ENCODE assay signal across 8 cellular contexts in the genomic region with DNA sequence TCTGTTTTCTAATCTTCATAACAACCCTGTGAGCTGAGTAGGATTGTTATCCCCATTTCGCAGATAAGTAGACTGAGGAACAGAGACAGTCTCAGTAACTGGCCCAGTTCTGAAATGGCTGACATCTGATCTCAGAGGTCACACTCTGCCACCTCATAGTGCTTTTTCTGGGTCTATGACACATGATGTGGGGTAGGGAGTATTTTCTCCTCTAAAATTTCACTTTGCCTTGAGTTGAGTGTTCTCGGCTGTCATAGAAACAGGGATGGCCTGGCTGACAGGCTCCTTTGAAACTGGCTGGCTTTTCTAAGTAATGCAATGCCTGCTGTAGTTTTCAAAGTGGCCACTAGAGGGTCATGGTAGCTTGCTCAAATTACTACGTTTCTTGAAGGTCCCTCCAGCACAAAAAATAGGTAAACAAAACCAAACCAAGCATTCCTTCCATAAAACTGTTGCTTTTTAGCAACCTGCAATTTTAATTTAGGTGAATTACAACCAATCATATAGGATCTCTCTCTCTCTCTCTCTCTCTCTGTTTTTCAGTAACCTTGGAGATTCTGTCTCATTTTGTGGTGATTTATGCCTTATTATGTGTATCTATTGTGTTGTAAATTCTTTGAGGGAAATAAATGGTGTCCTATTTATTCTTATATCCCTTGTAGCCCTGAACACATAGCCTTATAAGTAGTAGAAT.
A peak's percentile ranks its signal among the peaks of the same experiment; 100 is the strongest.
DNase-seq lines count a peak whose midpoint lies in the region; ATAC-seq and TF ChIP-seq lines count a peak whose summit lies in the region.

No MANE protein-coding gene starts in this region.

- DNase-seq in AG09319 (ENCODE audit: extremely low read depth, low read depth), result peak; percentile 29
- DNase-seq in NCI-H510A (lab: John Stamatoyannopoulos, UW), result peak; percentile 23
- DNase-seq in activated CD4-positive, alpha-beta T cell treated with anti-CD3 and anti-CD28 coated beads, Interleukin-2, amount 50 U/mL, for 4 hours, result peak; percentile 34 to 45
- DNase-seq in effector CD4-positive, alpha-beta T cell, result peak; percentile 48
- DNase-seq in mesenchymal stem cell, result peak; percentile 70
- DNase-seq in stimulated activated CD8-positive, alpha-beta memory T cell treated with anti-CD3 and anti-CD28 coated beads, Interleukin-4, amount 100 ng/mL, for 4 hours (ENCODE audit: low read depth in 2 of 2, low spot score in 1 of 2), result peak; percentile 2 to 20

- H3K4ac ChIP-seq in mesenchymal stem cell (ENCODE audit: low read depth in 1 of 2, low read length in 2 of 2), result no peak overlapping the region

- H2AK5ac ChIP-seq in mesenchymal stem cell (ENCODE audit: low read length, severe bottlenecking), result no peak overlapping the region

- no peak overlapping the region for H4K8ac ChIP-seq in mesenchymal stem cell (ENCODE audit: low read length)

- ATAC-seq in GM18861 (IDR thresholded peaks at IDR 0.05; ENCODE audit: unreplicated experiment) (peak; percentile 87), HG03103 (IDR thresholded peaks at IDR 0.05; ENCODE audit: low read depth, unreplicated experiment) (peak; percentile 90)

- H3K9ac ChIP-seq in mesenchymal stem cell (ENCODE audit: low read length), result peak overlapping the region; percentile 53

- no peak overlapping the region for H3K4me3 ChIP-seq in mesenchymal stem cell (ENCODE audit: insufficient read depth in 1 of 2, low read depth in 1 of 2, low read length in 2 of 2)

- H2BK5ac ChIP-seq in mesenchymal stem cell (ENCODE audit: low read depth, low read length, poor library complexity, severe bottlenecking), result no peak overlapping the region

- no peaks in the 10 kb centered on the region for H3K36me3 ChIP-seq in mesenchymal stem cell (ENCODE audit: control insufficient read depth in 1 of 2, insufficient read depth in 2 of 2, low read depth in 1 of 2, low read length in 2 of 2)

- no peak overlapping the region for H2BK15ac ChIP-seq in mesenchymal stem cell (ENCODE audit: low read depth, poor library complexity, severe bottlenecking)

- H3K23ac ChIP-seq in mesenchymal stem cell (ENCODE audit: low read length in 2 of 2), result no peak overlapping the region

- no peak overlapping the region for H3K4me2 ChIP-seq in mesenchymal stem cell (ENCODE audit: low read length, poor library complexity, severe bottlenecking)

- no peak overlapping the region for H2BK120ac ChIP-seq in mesenchymal stem cell (ENCODE audit: low read depth, low read length)

- no peak overlapping the region for H3K27ac ChIP-seq in mesenchymal stem cell (ENCODE audit: low read length, poor library complexity, severe bottlenecking)

- WGBS in mesenchymal stem cell, result 34% methylated on average over 3 of the region's 3 CpGs

- no peaks in the 10 kb centered on the region for H3K4me1 ChIP-seq in mesenchymal stem cell (ENCODE audit: control insufficient read depth, insufficient read depth, low read depth, low read length)

- no peak overlapping the region for H4K91ac ChIP-seq in mesenchymal stem cell (ENCODE audit: low read length)

- H2BK12ac ChIP-seq in mesenchymal stem cell (ENCODE audit: low read length in 2 of 2), result no peak overlapping the region

- no peaks in the 10 kb centered on the region for H3K27me3 ChIP-seq in mesenchymal stem cell (ENCODE audit: control insufficient read depth in 1 of 2, insufficient read depth in 1 of 2, low read length in 2 of 2)

- H3K9me3 ChIP-seq in mesenchymal stem cell (ENCODE audit: control insufficient read depth, low read length), result no peaks in the 10 kb centered on the region

- H2AFZ ChIP-seq in mesenchymal stem cell (ENCODE audit: low read depth, low read length), result no peak overlapping the region

- no peak overlapping the region for H3K18ac ChIP-seq in mesenchymal stem cell (ENCODE audit: low read depth in 1 of 2, low read length in 2 of 2)

- no peaks in the 10 kb centered on the region for H3K79me1 ChIP-seq in mesenchymal stem cell (replicated peaks; ENCODE audit: low read length, poor library complexity, severe bottlenecking)

- H3K14ac ChIP-seq in mesenchymal stem cell (ENCODE audit: low read length in 2 of 2), result no peak overlapping the region

- peak; percentile 94 for TF ChIP-seq CTCF in AG09319 (IDR thresholded peaks at IDR 0.05; ENCODE audit: low read depth, low read length)

Comparison
In these comparisons a context has a peak if more than half of its experiments do, and no peak if none do; other contexts are left out.
1. DNase-seq: peak in every context shown above with its lines; median percentile 70 in mesenchymal stem cell; 48 in effector CD4-positive, alpha-beta T cell; 40 in activated CD4-positive, alpha-beta T cell treated with anti-CD3 and anti-CD28 coated beads, Interleukin-2, amount 50 U/mL, for 4 hours; 29 in AG09319; 23 in NCI-H510A; 11 in stimulated activated CD8-positive, alpha-beta memory T cell treated with anti-CD3 and anti-CD28 coated beads, Interleukin-4, amount 100 ng/mL, for 4 hours.